Comparison of ENCODE assay signal across 8 cellular contexts in genomic region chr9:95510610-95511231, GRCh38. TPM values are rescaled to one million over a fixed set of nuclear protein-coding genes. Genes with fewer than 3 reads are reported as not detected.
A peak's percentile ranks its signal among the peaks of the same experiment; 100 is the strongest.
DNase-seq lines count a peak whose midpoint lies in the region; ATAC-seq lines count a peak whose summit lies in the region.

No MANE protein-coding gene starts in this region.

- peak overlapping the region; percentile 86 for H3K4me3 ChIP-seq in CD4-positive, CD25-positive, alpha-beta regulatory T cell (ENCODE audit: low read depth, low read length)

- DNase-seq in CD4-positive, CD25-positive, alpha-beta regulatory T cell: peak; percentile 66 to 83 (median 77)
- DNase-seq in HK-2 (ENCODE audit: unreplicated experiment): peak; percentile 94
- peak; percentile 92 for DNase-seq in NCI-H82 (lab: John Stamatoyannopoulos, UW)
- DNase-seq in activated CD8-positive, alpha-beta memory T cell treated with anti-CD3 and anti-CD28 coated beads for 24 hours: peak; percentile 91
- peak; percentile 68 for DNase-seq in effector CD4-positive, alpha-beta T cell
- peak; percentile 95 for DNase-seq in lung microvascular endothelial cell (ENCODE audit: low read depth in 2 of 2)
- DNase-seq in stimulated activated CD4-positive, alpha-beta T cell treated with anti-CD3 and anti-CD28 coated beads, Interleukin-4, amount 100 ng/mL, for 48 hours (ENCODE audit: low read depth in 2 of 2): peak; percentile 73 to 83

- H3K27me3 ChIP-seq in CD4-positive, CD25-positive, alpha-beta regulatory T cell (ENCODE audit: control insufficient read depth, insufficient read depth, low read length): peaks cover 24% of the 10 kb centered on the region

- H3K4me1 Mint-ChIP-seq in CD4-positive, CD25-positive, alpha-beta regulatory T cell: peaks cover 20 to 55% (median 26%) of the 10 kb centered on the region in 4 donors

- H3K4me3 Mint-ChIP-seq in CD4-positive, CD25-positive, alpha-beta regulatory T cell: peak overlapping the region; percentile 94 to 100 (median 97)

- H3K27ac Mint-ChIP-seq in CD4-positive, CD25-positive, alpha-beta regulatory T cell: peak overlapping the region; percentile 75 to 97 (median 91)

- H3K27ac ChIP-seq in CD4-positive, CD25-positive, alpha-beta regulatory T cell (ENCODE audit: insufficient read depth, low read length, poor library complexity, severe bottlenecking): peak overlapping the region; percentile 33

- ATAC-seq in CD4-positive, CD25-positive, alpha-beta regulatory T cell (ENCODE audit: low read depth in 2 of 2): peak; percentile 69 to 71
- peak; percentile 26 for ATAC-seq in GM19438 (IDR thresholded peaks at IDR 0.05; ENCODE audit: low read depth, unreplicated experiment)

- H3K9me3 Mint-ChIP-seq in CD4-positive, CD25-positive, alpha-beta regulatory T cell: peaks cover 0 to 8% (median 0%) of the 10 kb centered on the region in 7 donors

- no peaks in the 10 kb centered on the region for H3K36me3 Mint-ChIP-seq in CD4-positive, CD25-positive, alpha-beta regulatory T cell

- no peaks in the 10 kb centered on the region for H3K9me3 ChIP-seq in CD4-positive, CD25-positive, alpha-beta regulatory T cell (ENCODE audit: control insufficient read depth in 2 of 2, low read length in 2 of 2)

- peaks cover 63% of the 10 kb centered on the region for H3K4me1 ChIP-seq in CD4-positive, CD25-positive, alpha-beta regulatory T cell (ENCODE audit: control insufficient read depth, insufficient read depth, low read length, poor library complexity, severe bottlenecking)

- no peaks in the 10 kb centered on the region for H3K36me3 ChIP-seq in CD4-positive, CD25-positive, alpha-beta regulatory T cell (ENCODE audit: control insufficient read depth, insufficient read depth, low read length)

- H3K27me3 Mint-ChIP-seq in CD4-positive, CD25-positive, alpha-beta regulatory T cell: peaks cover 77% of the 10 kb centered on the region

RNA-seq across cellular contexts. Expression of gene PTCH1, which starts 6.0 kb away (rescaled TPM):
- 11.8 TPM for total RNA-seq in CD4-positive, CD25-positive, alpha-beta regulatory T cell
- 10 to 100 TPM in 1 of 4 donors, 1 to 10 TPM in 3; 3.5 to 10.6 (median 6.0) TPM for polyA plus RNA-seq in CD4-positive, CD25-positive, alpha-beta regulatory T cell
- 2.0 and 2.8 TPM in 2 replicates for total RNA-seq in lung microvascular endothelial cell

Comparison
In these comparisons a context has a peak if more than half of its experiments do, and no peak if none do; other contexts are left out.
1. Peak in every context shown above with its lines: DNase-seq, ATAC-seq, H3K4me3 ChIP-seq and H3K27ac ChIP-seq.